19 cellular contexts compared by ENCODE assay signal in the genomic region with DNA sequence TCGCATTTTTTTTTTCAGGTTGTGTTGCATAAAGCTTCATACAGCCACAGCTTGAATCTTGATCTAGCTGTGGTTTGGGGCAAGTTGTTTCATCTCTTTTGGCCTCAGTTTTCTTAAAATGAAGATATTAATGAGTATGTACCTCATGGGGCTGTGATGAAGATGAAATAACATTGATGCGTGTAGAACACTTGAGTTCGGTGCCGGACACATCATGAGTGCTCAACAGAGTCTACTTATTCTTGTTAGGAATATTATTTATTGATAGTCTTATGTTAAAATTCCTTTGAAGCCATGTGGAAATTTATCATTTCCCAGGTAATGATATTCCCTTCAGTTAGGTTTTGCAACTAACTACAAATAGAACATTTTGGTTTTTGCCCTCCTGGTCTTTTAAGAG. TPM values are rescaled to one million over a fixed set of nuclear protein-coding genes. Genes with fewer than 3 reads are reported as not detected.
DNase-seq lines count a peak whose midpoint lies in the region; ATAC-seq and TF ChIP-seq lines count a peak whose summit lies in the region.
"Had no signal": no experiment of that assay in that cellular context is flagged by ENCODE, and none has a peak within 500 bp of the region (broad histone marks: within the 10 kb centered on the region; RNA-seq: fewer than 3 reads in every experiment).

No MANE protein-coding gene starts in this region.

- TF ChIP-seq CTCF in dorsolateral prefrontal cortex (IDR thresholded peaks at IDR 0.05 in 54 of 56, conservative IDR thresholded peaks at IDR 0.05 in 2 of 56; ENCODE audit: low read depth in 1 of 56, partially characterized antibody in 56 of 56) (no peak), neural crest cell (conservative IDR thresholded peaks at IDR 0.05) (no peak), thyroid gland (IDR thresholded peaks at IDR 0.05) (no peak)

- H3K36me3 ChIP-seq in thyroid gland = no peaks in the 10 kb centered on the region

- TF ChIP-seq POLR2A in thyroid gland (IDR thresholded peaks at IDR 0.05) = no peak

- DNase-seq in activated naive CD8-positive, alpha-beta T cell treated with anti-CD3 and anti-CD28 coated beads, Interleukin-2, amount 10 ng/mL, durations not matched to agents 7 days and 5 days = no peak
- no peak for DNase-seq in activated naive CD8-positive, alpha-beta T cell treated with anti-CD3 and anti-CD28 coated beads, Interleukin-2, amount 50 U/mL, for 24 hours
- DNase-seq in dorsolateral prefrontal cortex = no peak
- no peak for DNase-seq in neural crest cell (ENCODE audit: low read depth, low spot score)
- DNase-seq in thyroid gland = no peak
- DNase-seq in left lobe of liver (ENCODE audit: low spot score) = no peak
- no peak for DNase-seq in activated CD8-positive, alpha-beta memory T cell treated with anti-CD3 and anti-CD28 coated beads for 24 hours
- no peak for DNase-seq in NCI-H1694 treated with DMSO at 0.1 percent for 48 hours (lab: John Stamatoyannopoulos, UW)
- DNase-seq: Calu3; DMS53; EL; KBM-7; NCI-H187; NCI-H2107; NCI-H510A; NCI-H748 treated with DMSO at 0.1 percent for 48 hours; NK-92 treated with Interleukin-12 subunit alpha and Interleukin-12 subunit beta, amount 100 ng/mL, for 24 hours; Peyer's patch had no signal

- H3K27me3 Mint-ChIP-seq in activated naive CD8-positive, alpha-beta T cell treated with anti-CD3 and anti-CD28 coated beads, Interleukin-2, amount 10 ng/mL, durations not matched to agents 7 days and 5 days = no peaks in the 10 kb centered on the region
- no peaks in the 10 kb centered on the region for H3K27me3 Mint-ChIP-seq in activated naive CD8-positive, alpha-beta T cell treated with anti-CD3 and anti-CD28 coated beads, Interleukin-2, amount 50 U/mL, for 24 hours
- peaks cover 16% of the 10 kb centered on the region for H3K27me3 Mint-ChIP-seq in neural crest cell (ENCODE audit: low read depth)
- H3K27me3 Mint-ChIP-seq: B cell had no signal

- H3K27me3 ChIP-seq in dorsolateral prefrontal cortex (no peaks in the 10 kb centered on the region), thyroid gland (no peaks in the 10 kb centered on the region)
- H3K27me3 ChIP-seq: Peyer's patch had no signal

- H3K4me1 Mint-ChIP-seq in activated naive CD8-positive, alpha-beta T cell treated with anti-CD3 and anti-CD28 coated beads, Interleukin-2, amount 10 ng/mL, durations not matched to agents 7 days and 5 days = peaks cover 43% of the 10 kb centered on the region
- peaks cover 63% of the 10 kb centered on the region for H3K4me1 Mint-ChIP-seq in activated naive CD8-positive, alpha-beta T cell treated with anti-CD3 and anti-CD28 coated beads, Interleukin-2, amount 50 U/mL, for 24 hours
- H3K4me1 Mint-ChIP-seq in neural crest cell = peaks cover 26% of the 10 kb centered on the region

- ATAC-seq in activated naive CD8-positive, alpha-beta T cell treated with anti-CD3 and anti-CD28 coated beads, Interleukin-2, amount 10 ng/mL, durations not matched to agents 7 days and 5 days (ENCODE audit: low read depth) = no peak
- ATAC-seq in activated naive CD8-positive, alpha-beta T cell treated with anti-CD3 and anti-CD28 coated beads, Interleukin-2, amount 50 U/mL, for 24 hours = no peak
- ATAC-seq in left lobe of liver = no peak

- peak overlapping the region in 51 of 59 donors; percentile 12 to 100 (median 93) for H3K4me3 ChIP-seq in dorsolateral prefrontal cortex
- no peak overlapping the region for H3K4me3 ChIP-seq in thyroid gland (replicated peaks in 1 of 3)

- H3K36me3 Mint-ChIP-seq in activated naive CD8-positive, alpha-beta T cell treated with anti-CD3 and anti-CD28 coated beads, Interleukin-2, amount 10 ng/mL, durations not matched to agents 7 days and 5 days = peaks cover 49% of the 10 kb centered on the region
- peaks cover 40% of the 10 kb centered on the region for H3K36me3 Mint-ChIP-seq in activated naive CD8-positive, alpha-beta T cell treated with anti-CD3 and anti-CD28 coated beads, Interleukin-2, amount 50 U/mL, for 24 hours (ENCODE audit: low read depth)
- peaks cover 5% of the 10 kb centered on the region for H3K36me3 Mint-ChIP-seq in neural crest cell (ENCODE audit: low read depth)

- peaks cover 1% of the 10 kb centered on the region for H3K9me3 Mint-ChIP-seq in activated naive CD8-positive, alpha-beta T cell treated with anti-CD3 and anti-CD28 coated beads, Interleukin-2, amount 10 ng/mL, durations not matched to agents 7 days and 5 days
- no peaks in the 10 kb centered on the region for H3K9me3 Mint-ChIP-seq in activated naive CD8-positive, alpha-beta T cell treated with anti-CD3 and anti-CD28 coated beads, Interleukin-2, amount 50 U/mL, for 24 hours
- H3K9me3 Mint-ChIP-seq in neural crest cell = no peaks in the 10 kb centered on the region

- POLR2A ChIA-PET in activated naive CD8-positive, alpha-beta T cell treated with anti-CD3 and anti-CD28 coated beads, Interleukin-2, amount 10 ng/mL, durations not matched to agents 7 days and 5 days (lab: Charles Lee) = no interaction called here

- peak overlapping the region; percentile 4 for H3K4me3 Mint-ChIP-seq in activated naive CD8-positive, alpha-beta T cell treated with anti-CD3 and anti-CD28 coated beads, Interleukin-2, amount 10 ng/mL, durations not matched to agents 7 days and 5 days
- H3K4me3 Mint-ChIP-seq in activated naive CD8-positive, alpha-beta T cell treated with anti-CD3 and anti-CD28 coated beads, Interleukin-2, amount 50 U/mL, for 24 hours = no peak overlapping the region
- H3K4me3 Mint-ChIP-seq in neural crest cell = peak overlapping the region; percentile 57
- H3K4me3 Mint-ChIP-seq: B cell had no signal

- intact Hi-C loops in dorsolateral prefrontal cortex (cut with DNase I) (loop anchor here in 1 of 2 donors (10.0 kb wide), 1 partner anchor 51 kb away; no protein-coding TSS in a partner anchor), thyroid gland (cut with DNase I) (loop anchor here (10.0 kb wide), 1 partner anchor 81 kb away; a partner anchor contains a TSS)

- 88 to 96% methylated on average over 4 of the region's 4 CpGs for WGBS in thyroid gland, 2 donors

- H3K27ac ChIP-seq in dorsolateral prefrontal cortex (peak overlapping the region in 58 of 59 donors; percentile 83 to 99 (median 97)), thyroid gland (peak overlapping the region in 2 of 3 donors; percentile 11 to 35)

- no peaks in the 10 kb centered on the region for H3K9me3 ChIP-seq in thyroid gland
- H3K9me3 ChIP-seq: Peyer's patch had no signal

- peaks cover 14 to 30% of the 10 kb centered on the region in 2 donors for H3K4me1 ChIP-seq in thyroid gland

- no peak overlapping the region for H3K27ac Mint-ChIP-seq in activated naive CD8-positive, alpha-beta T cell treated with anti-CD3 and anti-CD28 coated beads, Interleukin-2, amount 10 ng/mL, durations not matched to agents 7 days and 5 days
- H3K27ac Mint-ChIP-seq in activated naive CD8-positive, alpha-beta T cell treated with anti-CD3 and anti-CD28 coated beads, Interleukin-2, amount 50 U/mL, for 24 hours = no peak overlapping the region
- H3K27ac Mint-ChIP-seq in neural crest cell (ENCODE audit: unreplicated experiment) = no peak overlapping the region
- H3K27ac Mint-ChIP-seq: B cell had no signal

RNA-seq across cellular contexts. Expression of a gene that starts 3.4 kb away (rescaled TPM):
- total RNA-seq in activated naive CD8-positive, alpha-beta T cell treated with anti-CD3 and anti-CD28 coated beads, Interleukin-2, amount 10 ng/mL, durations not matched to agents 7 days and 5 days = 10 to 100 TPM; 25.7 to 26.4 TPM
- 100 to 1,000 TPM in 46 of 120 experiments, 10 to 100 TPM in 74; 40.1 to 180 (median 87.5) TPM for total RNA-seq in dorsolateral prefrontal cortex
- total RNA-seq in neural crest cell = 10.5 and 10.7 TPM in 2 replicates
- 1 to 10 TPM; 2.7 to 9.7 (median 5.4) TPM for total RNA-seq in thyroid gland
- total RNA-seq in left lobe of liver = 0.75 TPM

RNA-seq across cellular contexts. Expression of a gene that starts 54.8 kb away (rescaled TPM):
- 1 to 10 TPM; 4.2 to 5.1 TPM for total RNA-seq in activated naive CD8-positive, alpha-beta T cell treated with anti-CD3 and anti-CD28 coated beads, Interleukin-2, amount 10 ng/mL, durations not matched to agents 7 days and 5 days
- total RNA-seq in dorsolateral prefrontal cortex (10 to 100 TPM; 18.1 to 39.8 (median 27.3) TPM), neural crest cell (43.7 and 46.0 TPM in 2 replicates), thyroid gland (10 to 100 TPM; 39.4 to 96.5 (median 41.6) TPM), left lobe of liver (3.9 TPM)

Comparison
In these comparisons a context has a peak if more than half of its experiments do, and no peak if none do; other contexts are left out.
1. H3K4me3 ChIP-seq: peak in dorsolateral prefrontal cortex (51 of 59); none in thyroid gland (0 of 3).